In genomic region chr19:30222993-30223865, GRCh38 we compare ENCODE assay signal across 1 cellular context.
TF ChIP-seq lines count a peak whose summit lies in the region.

No MANE protein-coding gene starts in this region.

TF ChIP-seq in IMR-90, 13 proteins besides CTCF, POLR2A, EP300 and RAD21 (continued from another document):
- no peak for TF ChIP-seq ELK1 (IDR thresholded peaks at IDR 0.05; ENCODE audit: borderline replicate concordance, low read depth, low read length)
- TF ChIP-seq, protein P1, sequence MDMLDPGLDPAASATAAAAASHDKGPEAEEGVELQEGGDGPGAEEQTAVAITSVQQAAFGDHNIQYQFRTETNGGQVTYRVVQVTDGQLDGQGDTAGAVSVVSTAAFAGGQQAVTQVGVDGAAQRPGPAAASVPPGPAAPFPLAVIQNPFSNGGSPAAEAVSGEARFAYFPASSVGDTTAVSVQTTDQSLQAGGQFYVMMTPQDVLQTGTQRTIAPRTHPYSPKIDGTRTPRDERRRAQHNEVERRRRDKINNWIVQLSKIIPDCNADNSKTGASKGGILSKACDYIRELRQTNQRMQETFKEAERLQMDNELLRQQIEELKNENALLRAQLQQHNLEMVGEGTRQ (IDR thresholded peaks at IDR 0.05; ENCODE audit: low read depth, low read length) = no peak
